In genomic region chr1:112337028-112337531, GRCh38 we compare ENCODE assay signal across 1 cellular context.
TF ChIP-seq lines count a peak whose summit lies in the region.

No MANE protein-coding gene starts in this region.

TF ChIP-seq in HepG2, 621 proteins besides CTCF, POLR2A, EP300 and RAD21 (continued from another document):
- TF ChIP-seq ZBTB44 (CRISPR knock-in tag; IDR thresholded peaks at IDR 0.05): no peak
- TF ChIP-seq ZFP36L2 (CRISPR knock-in tag; IDR thresholded peaks at IDR 0.05): no peak
- no peak for TF ChIP-seq CENPT (CRISPR knock-in tag; IDR thresholded peaks at IDR 0.05; ENCODE audit: low read depth)
- TF ChIP-seq RELA (CRISPR knock-in tag; IDR thresholded peaks at IDR 0.05): no peak
